ENCODE assay signal across 1 cellular context in genomic region chr19:3573162-3573857, GRCh38.
TF ChIP-seq lines count a peak whose summit lies in the region.

No MANE protein-coding gene starts in this region.

TF ChIP-seq in K562, 482 proteins besides CTCF, POLR2A, EP300 and RAD21 (continued from another document):
- no peak for TF ChIP-seq MXI1 (IDR thresholded peaks at IDR 0.05; ENCODE audit: low read depth, low read length)
- TF ChIP-seq NFIC (IDR thresholded peaks at IDR 0.05) = 0 out of 2 replicates have a peak, but pooled peaks have one; percentile 28
- TF ChIP-seq ZBTB33 (CRISPR knock-in tag; IDR thresholded peaks at IDR 0.05) = no peak
- peak; percentile 79; the same call in 1 of the 2 replicates for TF ChIP-seq ZBTB7A (IDR thresholded peaks at IDR 0.05; ENCODE audit: borderline replicate concordance, control insufficient read depth, low read depth, low read length)
- no peak for TF ChIP-seq KAT7 (CRISPR knock-in tag; IDR thresholded peaks at IDR 0.05; ENCODE audit: borderline replicate concordance)
- TF ChIP-seq, protein P1, sequence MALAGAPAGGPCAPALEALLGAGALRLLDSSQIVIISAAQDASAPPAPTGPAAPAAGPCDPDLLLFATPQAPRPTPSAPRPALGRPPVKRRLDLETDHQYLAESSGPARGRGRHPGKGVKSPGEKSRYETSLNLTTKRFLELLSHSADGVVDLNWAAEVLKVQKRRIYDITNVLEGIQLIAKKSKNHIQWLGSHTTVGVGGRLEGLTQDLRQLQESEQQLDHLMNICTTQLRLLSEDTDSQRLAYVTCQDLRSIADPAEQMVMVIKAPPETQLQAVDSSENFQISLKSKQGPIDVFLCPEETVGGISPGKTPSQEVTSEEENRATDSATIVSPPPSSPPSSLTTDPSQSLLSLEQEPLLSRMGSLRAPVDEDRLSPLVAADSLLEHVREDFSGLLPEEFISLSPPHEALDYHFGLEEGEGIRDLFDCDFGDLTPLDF (CRISPR knock-in tag; IDR thresholded peaks at IDR 0.05) = no peak
- TF ChIP-seq ZEB2 (IDR thresholded peaks at IDR 0.05) = no peak
- TF ChIP-seq, protein P2, sequence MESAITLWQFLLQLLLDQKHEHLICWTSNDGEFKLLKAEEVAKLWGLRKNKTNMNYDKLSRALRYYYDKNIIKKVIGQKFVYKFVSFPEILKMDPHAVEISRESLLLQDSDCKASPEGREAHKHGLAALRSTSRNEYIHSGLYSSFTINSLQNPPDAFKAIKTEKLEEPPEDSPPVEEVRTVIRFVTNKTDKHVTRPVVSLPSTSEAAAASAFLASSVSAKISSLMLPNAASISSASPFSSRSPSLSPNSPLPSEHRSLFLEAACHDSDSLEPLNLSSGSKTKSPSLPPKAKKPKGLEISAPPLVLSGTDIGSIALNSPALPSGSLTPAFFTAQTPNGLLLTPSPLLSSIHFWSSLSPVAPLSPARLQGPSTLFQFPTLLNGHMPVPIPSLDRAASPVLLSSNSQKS (CRISPR knock-in tag; IDR thresholded peaks at IDR 0.05) = no peak
- TF ChIP-seq TRIM24 (IDR thresholded peaks at IDR 0.05) = no peak
- TF ChIP-seq SAFB2 (IDR thresholded peaks at IDR 0.05; ENCODE audit: borderline replicate concordance, low read depth, low read length, severe bottlenecking) = no peak
- peak; percentile 9; the same call in 1 of the 2 replicates for TF ChIP-seq DPF2 (IDR thresholded peaks at IDR 0.05)
- peak; percentile 5 to 85 (median 69) for TF ChIP-seq YY1 (IDR thresholded peaks at IDR 0.05; ENCODE audit: borderline replicate concordance in 1 of 3, control insufficient read depth in 1 of 3, extremely low read depth in 1 of 3, insufficient read depth in 3 of 3, insufficient read length in 1 of 3, insufficient replicate concordance in 2 of 3, low read depth in 1 of 3, low read length in 2 of 3)
- TF ChIP-seq U2AF1 (optimal IDR thresholded peaks at IDR 0.05; ENCODE audit: low read depth, low read length) = peak; percentile 55
- TF ChIP-seq ZNF121 (CRISPR knock-in tag; conservative IDR thresholded peaks at IDR 0.05) = peak; percentile 61
- peak; percentile 61 for TF ChIP-seq PCBP1 (IDR thresholded peaks at IDR 0.05; ENCODE audit: low read depth, low read length, poor library complexity, severe bottlenecking)
- TF ChIP-seq, protein P3, sequence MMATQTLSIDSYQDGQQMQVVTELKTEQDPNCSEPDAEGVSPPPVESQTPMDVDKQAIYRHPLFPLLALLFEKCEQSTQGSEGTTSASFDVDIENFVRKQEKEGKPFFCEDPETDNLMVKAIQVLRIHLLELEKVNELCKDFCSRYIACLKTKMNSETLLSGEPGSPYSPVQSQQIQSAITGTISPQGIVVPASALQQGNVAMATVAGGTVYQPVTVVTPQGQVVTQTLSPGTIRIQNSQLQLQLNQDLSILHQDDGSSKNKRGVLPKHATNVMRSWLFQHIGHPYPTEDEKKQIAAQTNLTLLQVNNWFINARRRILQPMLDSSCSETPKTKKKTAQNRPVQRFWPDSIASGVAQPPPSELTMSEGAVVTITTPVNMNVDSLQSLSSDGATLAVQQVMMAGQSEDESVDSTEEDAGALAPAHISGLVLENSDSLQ (IDR thresholded peaks at IDR 0.05) = no peak
- TF ChIP-seq, protein P4, sequence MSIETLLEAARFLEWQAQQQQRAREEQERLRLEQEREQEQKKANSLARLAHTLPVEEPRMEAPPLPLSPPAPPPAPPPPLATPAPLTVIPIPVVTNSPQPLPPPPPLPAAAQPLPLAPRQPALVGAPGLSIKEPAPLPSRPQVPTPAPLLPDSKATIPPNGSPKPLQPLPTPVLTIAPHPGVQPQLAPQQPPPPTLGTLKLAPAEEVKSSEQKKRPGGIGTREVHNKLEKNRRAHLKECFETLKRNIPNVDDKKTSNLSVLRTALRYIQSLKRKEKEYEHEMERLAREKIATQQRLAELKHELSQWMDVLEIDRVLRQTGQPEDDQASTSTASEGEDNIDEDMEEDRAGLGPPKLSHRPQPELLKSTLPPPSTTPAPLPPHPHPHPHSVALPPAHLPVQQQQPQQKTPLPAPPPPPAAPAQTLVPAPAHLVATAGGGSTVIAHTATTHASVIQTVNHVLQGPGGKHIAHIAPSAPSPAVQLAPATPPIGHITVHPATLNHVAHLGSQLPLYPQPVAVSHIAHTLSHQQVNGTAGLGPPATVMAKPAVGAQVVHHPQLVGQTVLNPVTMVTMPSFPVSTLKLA (conservative IDR thresholded peaks at IDR 0.05) = peak in 1 of 2 experiments; percentile 46; a peak in 2 of 4 replicates
- TF ChIP-seq, protein P5, sequence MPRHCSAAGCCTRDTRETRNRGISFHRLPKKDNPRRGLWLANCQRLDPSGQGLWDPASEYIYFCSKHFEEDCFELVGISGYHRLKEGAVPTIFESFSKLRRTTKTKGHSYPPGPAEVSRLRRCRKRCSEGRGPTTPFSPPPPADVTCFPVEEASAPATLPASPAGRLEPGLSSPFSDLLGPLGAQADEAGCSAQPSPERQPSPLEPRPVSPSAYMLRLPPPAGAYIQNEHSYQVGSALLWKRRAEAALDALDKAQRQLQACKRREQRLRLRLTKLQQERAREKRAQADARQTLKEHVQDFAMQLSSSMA (CRISPR knock-in tag; IDR thresholded peaks at IDR 0.05) = no peak
- TF ChIP-seq ZFP30 (CRISPR knock-in tag; IDR thresholded peaks at IDR 0.05; ENCODE audit: borderline replicate concordance) = no peak
- 0 out of 2 replicates have a peak, but pooled peaks have one; percentile 31 for TF ChIP-seq ZC3H4 (CRISPR knock-in tag; IDR thresholded peaks at IDR 0.05; ENCODE audit: borderline replicate concordance)
- TF ChIP-seq CEBPB (tag; IDR thresholded peaks at IDR 0.05) = no peak
- no peak for TF ChIP-seq JUNB (CRISPR knock-in tag; conservative IDR thresholded peaks at IDR 0.05)
- no peak for TF ChIP-seq ZNF184 (CRISPR knock-in tag; IDR thresholded peaks at IDR 0.05)
- no peak for TF ChIP-seq ZNF197 (CRISPR knock-in tag; IDR thresholded peaks at IDR 0.05; ENCODE audit: low read depth)
- TF ChIP-seq ZKSCAN8 (CRISPR knock-in tag; IDR thresholded peaks at IDR 0.05) = no peak
- TF ChIP-seq, protein P6, sequence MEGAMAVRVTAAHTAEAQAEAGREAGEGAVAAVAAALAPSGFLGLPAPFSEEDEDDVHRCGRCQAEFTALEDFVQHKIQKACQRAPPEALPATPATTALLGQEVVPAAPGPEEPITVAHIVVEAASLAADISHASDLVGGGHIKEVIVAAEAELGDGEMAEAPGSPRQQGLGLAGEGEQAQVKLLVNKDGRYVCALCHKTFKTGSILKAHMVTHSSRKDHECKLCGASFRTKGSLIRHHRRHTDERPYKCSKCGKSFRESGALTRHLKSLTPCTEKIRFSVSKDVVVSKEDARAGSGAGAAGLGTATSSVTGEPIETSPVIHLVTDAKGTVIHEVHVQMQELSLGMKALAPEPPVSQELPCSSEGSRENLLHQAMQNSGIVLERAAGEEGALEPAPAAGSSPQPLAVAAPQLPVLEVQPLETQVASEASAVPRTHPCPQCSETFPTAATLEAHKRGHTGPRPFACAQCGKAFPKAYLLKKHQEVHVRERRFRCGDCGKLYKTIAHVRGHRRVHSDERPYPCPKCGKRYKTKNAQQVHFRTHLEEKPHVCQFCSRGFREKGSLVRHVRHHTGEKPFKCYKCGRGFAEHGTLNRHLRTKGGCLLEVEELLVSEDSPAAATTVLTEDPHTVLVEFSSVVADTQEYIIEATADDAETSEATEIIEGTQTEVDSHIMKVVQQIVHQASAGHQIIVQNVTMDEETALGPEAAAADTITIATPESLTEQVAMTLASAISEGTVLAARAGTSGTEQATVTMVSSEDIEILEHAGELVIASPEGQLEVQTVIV (CRISPR knock-in tag; IDR thresholded peaks at IDR 0.05; ENCODE audit: borderline replicate concordance) = no peak
- TF ChIP-seq UBTF (IDR thresholded peaks at IDR 0.05; ENCODE audit: borderline replicate concordance in 1 of 2, low read depth in 2 of 2, low read length in 2 of 2) = 0 out of 4 replicates have a peak, but pooled peaks of 1 of the 2 experiments have one; percentile 19
- TF ChIP-seq SRF (CRISPR knock-in tag; IDR thresholded peaks at IDR 0.05) = no peak
- TF ChIP-seq ZNF511 (CRISPR knock-in tag; IDR thresholded peaks at IDR 0.05) = 0 out of 2 replicates have a peak, but pooled peaks have one; percentile 2
- TF ChIP-seq L3MBTL2 (IDR thresholded peaks at IDR 0.05) = peak; percentile 75
- TF ChIP-seq ZNF655 (CRISPR knock-in tag; IDR thresholded peaks at IDR 0.05) = no peak
- no peak for TF ChIP-seq BRCA1 (IDR thresholded peaks at IDR 0.05)
- no peak for TF ChIP-seq BRCA1 (CRISPR knock-in tag; IDR thresholded peaks at IDR 0.05)
- TF ChIP-seq TEAD2 (tag; IDR thresholded peaks at IDR 0.05) = no peak
- TF ChIP-seq PHB2 (IDR thresholded peaks at IDR 0.05; ENCODE audit: low read depth) = no peak
- no peak for TF ChIP-seq MAFF (IDR thresholded peaks at IDR 0.05; ENCODE audit: low read length)
TF ChIP-seq in K562: peak in this region for 49.
